Comparison of ENCODE assay signal across 8 cellular contexts in the genomic region with DNA sequence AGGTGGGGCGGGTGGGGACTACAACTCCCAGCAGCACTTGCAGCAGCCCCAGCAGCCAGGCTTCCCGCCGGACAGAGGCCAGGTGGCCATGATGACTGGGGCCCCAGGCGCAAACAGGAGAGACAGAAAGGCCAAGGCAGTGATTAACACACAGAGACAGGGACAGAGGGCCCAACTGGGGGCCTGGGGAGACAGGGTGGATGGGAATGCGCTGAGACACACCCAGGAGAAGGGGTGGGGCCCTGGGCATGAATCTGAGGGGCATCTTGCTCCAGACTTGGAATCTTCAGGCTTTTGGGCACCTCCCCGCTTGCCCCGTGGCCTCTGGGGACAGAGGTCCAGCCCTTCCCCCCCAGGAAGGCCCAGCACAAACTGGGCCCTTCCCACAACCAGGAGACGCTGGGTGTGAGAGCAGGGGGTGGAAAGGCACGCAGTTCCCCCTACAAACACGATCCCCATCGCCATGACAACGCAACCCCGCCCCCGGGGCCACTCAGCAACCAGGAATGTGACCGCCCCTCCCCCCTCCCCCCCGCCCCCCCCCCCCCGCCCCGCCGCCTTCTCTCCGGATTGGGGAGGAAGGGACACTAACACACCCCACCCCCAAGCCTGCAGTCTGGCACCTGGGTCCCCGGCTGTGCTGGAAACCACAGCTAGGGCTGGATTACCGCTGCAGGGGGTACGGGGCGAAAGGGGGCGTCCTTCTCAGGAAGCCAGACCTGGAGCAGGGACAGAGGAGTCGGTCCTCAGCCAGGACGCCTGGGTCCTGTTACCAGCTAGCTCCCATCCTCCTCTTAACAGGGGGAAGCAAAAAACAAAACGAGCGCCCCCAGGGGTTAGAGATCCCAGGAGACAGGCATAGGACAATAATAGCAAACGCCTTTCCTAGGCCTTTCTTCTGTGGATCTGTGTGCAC. TPM values are rescaled to one million over a fixed set of nuclear protein-coding genes. Genes with fewer than 3 reads are reported as not detected.
DNase-seq lines count a peak whose midpoint lies in the region; ATAC-seq, FAIRE-seq and TF ChIP-seq lines count a peak whose summit lies in the region.

No MANE protein-coding gene starts in this region.

- peak; percentile 73 for ATAC-seq in lower lobe of right lung
- ATAC-seq in GM19324 (IDR thresholded peaks at IDR 0.05; ENCODE audit: low FRiP score, unreplicated experiment) = no peak

- no peak overlapping the region for H3K23ac ChIP-seq in H1 (ENCODE audit: insufficient read length)

- H3K36me3 Mint-ChIP-seq in activated CD4-positive, alpha-beta memory T cell treated with anti-CD3 and anti-CD28 coated beads for 36 hours = peaks cover 67% of the 10 kb centered on the region

- peak overlapping the region; percentile 93 for H4K91ac ChIP-seq in H1 (replicated peaks; ENCODE audit: insufficient read length, low read length)

- peaks cover 63% of the 10 kb centered on the region for H3K4me1 Mint-ChIP-seq in activated CD4-positive, alpha-beta memory T cell treated with anti-CD3 and anti-CD28 coated beads for 36 hours (ENCODE audit: low read depth)

- H3K27ac ChIP-seq in H1 (ENCODE audit: low read depth, low read length) (peak overlapping the region; percentile 100), lower lobe of right lung (peak overlapping the region; percentile 99)

- H3K9me3 ChIP-seq in H1 (ENCODE audit: insufficient read depth in 2 of 2, low read depth in 1 of 2, low read length in 1 of 2) (no peaks in the 10 kb centered on the region), lower lobe of right lung (no peaks in the 10 kb centered on the region)

- H2AFZ ChIP-seq in H1 (ENCODE audit: low read length) = no peak overlapping the region

- 0% methylated on average over 18 of the region's 30 CpGs; no CpG with 5 or more reads in 1 of the 2 experiments for WGBS in H1 (ENCODE audit: extremely low coverage in 1 of 2, insufficient coverage in 1 of 2, insufficient read length in 1 of 2, insufficient replicate concordance in 2 of 2, low coverage in 1 of 2, low lambda C conversion rate in 2 of 2, missing lambda C conversion rate in 1 of 2), 2 experiments

- H3K27me3 Mint-ChIP-seq in activated CD4-positive, alpha-beta memory T cell treated with anti-CD3 and anti-CD28 coated beads for 36 hours = no peaks in the 10 kb centered on the region

- H3K27me3 ChIP-seq in H7 (ENCODE audit: control insufficient read depth, insufficient read depth, low read length) (no peaks in the 10 kb centered on the region), H1 (replicated peaks in 1 of 4; ENCODE audit: control insufficient read depth in 3 of 4, extremely low read depth in 1 of 4, insufficient read depth in 3 of 4, low read length in 3 of 4) (no peaks in the 10 kb centered on the region), lower lobe of right lung (ENCODE audit: low read depth) (no peaks in the 10 kb centered on the region)

- H3K79me2 ChIP-seq in H1 (ENCODE audit: control insufficient read depth in 1 of 2, insufficient read depth in 2 of 2, low read length in 2 of 2) = peaks cover 30 to 63% of the 10 kb centered on the region in 2 experiments

- H3K4me3 Mint-ChIP-seq in activated CD4-positive, alpha-beta memory T cell treated with anti-CD3 and anti-CD28 coated beads for 36 hours = peak overlapping the region; percentile 93

- peaks cover 0 to 4% of the 10 kb centered on the region in 2 experiments for H4K20me1 ChIP-seq in H1 (replicated peaks in 1 of 2; ENCODE audit: control insufficient read depth in 1 of 2, insufficient read depth in 2 of 2, low read length in 2 of 2)

- POLR2A ChIA-PET in activated CD4-positive, alpha-beta memory T cell treated with anti-CD3 and anti-CD28 coated beads for 36 hours (lab: Charles Lee) = interaction anchor here (0.7 to 1.0 kb wide), 2 partner anchors 19 to 242 kb away, joined by 3 to 6 read pairs; partner anchors contain the start of genes ISG20L2 and METTL25B
- POLR2A ChIA-PET in H1 (lab: Charles Lee; ENCODE audit: partially characterized antibody) = interaction anchor here (0.8 to 10.7 kb wide), 15 partner anchors 10 to 113 kb away, joined by 3 to 214 read pairs (median 6); partner anchors contain the start of genes INSRR, ISG20L2, METTL25B and PRCC

- no peaks in the 10 kb centered on the region for H3K9me3 Mint-ChIP-seq in activated CD4-positive, alpha-beta memory T cell treated with anti-CD3 and anti-CD28 coated beads for 36 hours

- TF ChIP-seq CTCF in H1 (IDR thresholded peaks at IDR 0.05; ENCODE audit: control extremely low read depth in 1 of 3, insufficient read depth in 1 of 3, low read depth in 1 of 3, low read length in 3 of 3) (peak in 2 of 3 experiments; percentile 26 to 37; a peak in 3 of 4 replicates), lower lobe of right lung (IDR thresholded peaks at IDR 0.05) (no peak)

- CTCF ChIA-PET in activated CD4-positive, alpha-beta memory T cell treated with anti-CD3 and anti-CD28 coated beads for 36 hours (lab: Charles Lee) = interaction anchor here (1.1 to 2.3 kb wide), 3 partner anchors 21 to 113 kb away, joined by 3 to 17 read pairs (median 16); no protein-coding TSS in a partner anchor
- CTCF ChIA-PET in H1 (lab: Charles Lee; ENCODE audit: partially characterized antibody) = interaction anchor here (0.7 to 6.6 kb wide), 19 partner anchors 11 to 92 kb away, joined by 3 to 76 read pairs (median 4); partner anchors contain the start of genes ISG20L2, METTL25B and PRCC

- no peak overlapping the region for H3K14ac ChIP-seq in H1 (ENCODE audit: insufficient read length)

- H2BK120ac ChIP-seq in H1 (replicated peaks; ENCODE audit: low read depth, low read length) = peak overlapping the region; percentile 73

- peak overlapping the region; percentile 79; the same call in 1 of the 2 replicates for H2AK5ac ChIP-seq in H1 (ENCODE audit: low read depth, low read length)

- H3K23me2 ChIP-seq in H1 (ENCODE audit: low read depth, low read length) = peaks cover 8% of the 10 kb centered on the region

- H3K36me3 ChIP-seq in H7 (replicated peaks; ENCODE audit: control insufficient read depth, insufficient read depth, low read length) (peaks cover 11% of the 10 kb centered on the region), H1 (ENCODE audit: control insufficient read depth in 2 of 4, insufficient read depth in 4 of 4, low read length in 3 of 4) (peaks cover 13 to 30% (median 14%) of the 10 kb centered on the region in 4 experiments; a peak in 6 of 8 replicates), lower lobe of right lung (peaks cover 34% of the 10 kb centered on the region)

- peak overlapping the region; percentile 82 for H4K5ac ChIP-seq in H1 (ENCODE audit: insufficient read length, low read depth, low read length)

- peaks cover 15% of the 10 kb centered on the region for H3K79me1 ChIP-seq in H1 (ENCODE audit: low read depth, low read length)

- H3K9ac ChIP-seq in H1 (replicated peaks in 1 of 4; ENCODE audit: extremely low read depth in 1 of 4, low read depth in 3 of 4, low read length in 3 of 4) = peak overlapping the region; percentile 89 to 99 (median 94)

- intact Hi-C loops in activated CD4-positive, alpha-beta memory T cell treated with anti-CD3 and anti-CD28 coated beads for 36 hours (cut with micrococcal nuclease) = no loop called here
- intact Hi-C loops in lower lobe of right lung (cut with DNase I) = no loop called here

- peak overlapping the region; percentile 99 for H3K18ac ChIP-seq in H1 (ENCODE audit: extremely low read depth, low read length)

- H3K27ac Mint-ChIP-seq in activated CD4-positive, alpha-beta memory T cell treated with anti-CD3 and anti-CD28 coated beads for 36 hours = peak overlapping the region; percentile 94

- H4K8ac ChIP-seq in H1 (ENCODE audit: extremely low read depth, insufficient read depth, low read length) = peak overlapping the region; percentile 97; the same call in 1 of the 2 replicates

- peak overlapping the region; percentile 99 for H2BK5ac ChIP-seq in H1 (ENCODE audit: low read depth, low read length)

- H3K4me2 ChIP-seq in H1 (ENCODE audit: insufficient read depth in 1 of 2, low read depth in 2 of 2, low read length in 2 of 2) = peak overlapping the region; percentile 98 to 99

- no peak for TF ChIP-seq EP300 in H1 (IDR thresholded peaks at IDR 0.05; ENCODE audit: borderline replicate concordance in 1 of 2, low read depth in 2 of 2, low read length in 2 of 2)

- no peak; a peak in 1 of 4 replicates for TF ChIP-seq RAD21 in H1 (IDR thresholded peaks at IDR 0.05 in 1 of 2, conservative IDR thresholded peaks at IDR 0.05 in 1 of 2; ENCODE audit: low read depth in 2 of 2, low read length in 2 of 2)

- H3K4me1 ChIP-seq in H1 (replicated peaks in 1 of 4; ENCODE audit: control insufficient read depth in 3 of 4, insufficient read depth in 4 of 4, low read length in 3 of 4) = peaks cover 32 to 47% (median 33%) of the 10 kb centered on the region in 4 experiments
- peaks cover 51% of the 10 kb centered on the region for H3K4me1 ChIP-seq in lower lobe of right lung

- peak overlapping the region; percentile 90 for H3K56ac ChIP-seq in H1 (replicated peaks; ENCODE audit: insufficient read length, low read depth, low read length)

- H2BK15ac ChIP-seq in H1 (ENCODE audit: low read length) = peak overlapping the region; percentile 40; the same call in 1 of the 2 replicates

- H3K4me3 ChIP-seq in H7 (ENCODE audit: insufficient read depth, low read depth, low read length) = peak overlapping the region; percentile 59
- H3K4me3 ChIP-seq in H1 (ENCODE audit: extremely low read depth in 1 of 4, insufficient read depth in 2 of 4, low read depth in 3 of 4, low read length in 4 of 4) = peak overlapping the region; percentile 52 to 100 (median 64)
- H3K4me3 ChIP-seq in lower lobe of right lung = peak overlapping the region; percentile 95

- no peak for FAIRE-seq in H1 (lab: Jason Lieb, UNC)

- H2BK12ac ChIP-seq in H1 (ENCODE audit: low read depth, low read length) = peak overlapping the region; percentile 98

- H3K4ac ChIP-seq in H1 (replicated peaks; ENCODE audit: insufficient read length, low read depth, low read length) = peak overlapping the region; percentile 55

- peak; percentile 96 for DNase-seq in AG20443 (ENCODE audit: low spot score)
- DNase-seq in H7 = peak; percentile 97
- peak; percentile 81 for DNase-seq in NCI-H345 (lab: John Stamatoyannopoulos, UW)
- peak; percentile 76 for DNase-seq in activated CD4-positive, alpha-beta memory T cell treated with anti-CD3 and anti-CD28 coated beads for 36 hours
- peak in 1 of 2 experiments; percentile 91 for DNase-seq in H1 (ENCODE audit: low read depth in 1 of 2, low spot score in 2 of 2)
- peak; percentile 94 for DNase-seq in lower lobe of right lung
- DNase-seq in stimulated activated CD8-positive, alpha-beta memory T cell treated with anti-CD3 and anti-CD28 coated beads, Interleukin-4, amount 100 ng/mL, for 48 hours = peak; percentile 79

- peak; percentile 82 to 89 for TF ChIP-seq POLR2A in H1 (IDR thresholded peaks at IDR 0.05; ENCODE audit: control extremely low read depth in 1 of 2, low read depth in 2 of 2, low read length in 2 of 2)

- peak overlapping the region; percentile 34; the same call in 1 of the 2 replicates for H2BK20ac ChIP-seq in H1 (ENCODE audit: low read length)

RNA-seq across cellular contexts. Expression of gene HDGF, which starts 4.5 kb away (rescaled TPM):
- 408 and 515 TPM in 2 replicates for total RNA-seq in H7 (2014; rRNA removed; shearing (Covaris generic))
- total RNA-seq in activated CD4-positive, alpha-beta memory T cell treated with anti-CD3 and anti-CD28 coated beads for 36 hours = 100 to 1,000 TPM; 357 to 365 TPM
- 391 and 395 TPM in 2 replicates for total RNA-seq in H1 (2021; fragmentation: NEBNext Ultra II Directional; extraction: Animal tissue kit (Norgen Biotek cat#: 25700))
- 132 and 145 TPM in 2 replicates for polyA plus RNA-seq in H1 (2011; rRNA removed)
- polyA plus RNA-seq in H1 (2011; cell fraction: cytosol; rRNA removed) = 180 TPM
- polyA plus RNA-seq in H1 (2011; cell fraction: nucleus; rRNA removed) = 141 TPM
- polyA plus RNA-seq in H1 (2012, experiment 1 of 2) = 267 to 330 TPM (median 294 TPM) in 4 replicates
- polyA plus RNA-seq in H1 (2012, experiment 2 of 2) = 483 TPM
- polyA plus RNA-seq in H1 (2013, experiment 1 of 2) = 238 TPM
- polyA plus RNA-seq in H1 (2013, experiment 2 of 2) = 239 TPM
- polyA minus RNA-seq in H1 (2011; rRNA and poly(A)+ RNA removed) = 125 and 126 TPM in 2 replicates
- polyA minus RNA-seq in H1 (2011; cell fraction: cytosol; rRNA and poly(A)+ RNA removed) = 107 TPM
- 57.3 TPM for polyA minus RNA-seq in H1 (2011; cell fraction: nucleus; rRNA and poly(A)+ RNA removed)
- 146 TPM for total RNA-seq in lower lobe of right lung

RNA-seq across cellular contexts. Expression of gene MRPL24, which starts 6.1 kb away (rescaled TPM):
- 92.1 and 105 TPM in 2 replicates for total RNA-seq in H7 (2014; rRNA removed; shearing (Covaris generic))
- total RNA-seq in activated CD4-positive, alpha-beta memory T cell treated with anti-CD3 and anti-CD28 coated beads for 36 hours = 100 to 1,000 TPM; 105 to 106 TPM
- total RNA-seq in H1 (2021; fragmentation: NEBNext Ultra II Directional; extraction: Animal tissue kit (Norgen Biotek cat#: 25700)) = 34.4 and 35.2 TPM in 2 replicates
- polyA plus RNA-seq in H1 (2011; rRNA removed) = 23.4 and 29.7 TPM in 2 replicates
- polyA plus RNA-seq in H1 (2011; cell fraction: cytosol; rRNA removed) = 37.5 TPM
- polyA plus RNA-seq in H1 (2011; cell fraction: nucleus; rRNA removed) = 38.2 TPM
- polyA plus RNA-seq in H1 (2012, experiment 1 of 2) = 35.6 to 51.4 TPM (median 46.6 TPM) in 4 replicates
- 48.1 TPM for polyA plus RNA-seq in H1 (2012, experiment 2 of 2)
- polyA plus RNA-seq in H1 (2013, experiment 1 of 2) = 51.5 TPM
- polyA plus RNA-seq in H1 (2013, experiment 2 of 2) = 51.0 TPM
- polyA minus RNA-seq in H1 (2011; rRNA and poly(A)+ RNA removed) = 19.8 and 22.1 TPM in 2 replicates
- polyA minus RNA-seq in H1 (2011; cell fraction: cytosol; rRNA and poly(A)+ RNA removed) = 12.4 TPM
- polyA minus RNA-seq in H1 (2011; cell fraction: nucleus; rRNA and poly(A)+ RNA removed) = 11.6 TPM
- 43.7 TPM for total RNA-seq in lower lobe of right lung

RNA-seq across cellular contexts. Expression of gene ISG20L2, which starts 18.4 kb away (rescaled TPM):
- 55.2 and 56.4 TPM in 2 replicates for total RNA-seq in H7 (2014; rRNA removed; shearing (Covaris generic))
- 10 to 100 TPM; 35.6 to 36.8 TPM for total RNA-seq in activated CD4-positive, alpha-beta memory T cell treated with anti-CD3 and anti-CD28 coated beads for 36 hours
- total RNA-seq in H1 (2021; fragmentation: NEBNext Ultra II Directional; extraction: Animal tissue kit (Norgen Biotek cat#: 25700)) = 47.5 and 53.1 TPM in 2 replicates
- polyA plus RNA-seq in H1 (2011; rRNA removed) = 46.9 and 53.0 TPM in 2 replicates
- polyA plus RNA-seq in H1 (2011; cell fraction: cytosol; rRNA removed) = 41.8 TPM
- polyA plus RNA-seq in H1 (2011; cell fraction: nucleus; rRNA removed) = 29.0 TPM
- 35.0 to 48.9 TPM (median 43.5 TPM) in 4 replicates for polyA plus RNA-seq in H1 (2012, experiment 1 of 2)
- polyA plus RNA-seq in H1 (2012, experiment 2 of 2) = 48.4 TPM
- 50.4 TPM for polyA plus RNA-seq in H1 (2013, experiment 1 of 2)
- 50.3 TPM for polyA plus RNA-seq in H1 (2013, experiment 2 of 2)
- 69.4 and 87.6 TPM in 2 replicates for polyA minus RNA-seq in H1 (2011; rRNA and poly(A)+ RNA removed)
- 15.5 TPM for polyA minus RNA-seq in H1 (2011; cell fraction: cytosol; rRNA and poly(A)+ RNA removed)
- 40.7 TPM for polyA minus RNA-seq in H1 (2011; cell fraction: nucleus; rRNA and poly(A)+ RNA removed)
- 22.6 TPM for total RNA-seq in lower lobe of right lung

RNA-seq across cellular contexts. Expression of gene METTL25B, which starts 18.7 kb away (rescaled TPM):
- 25.7 and 33.1 TPM in 2 replicates for total RNA-seq in H7 (2014; rRNA removed; shearing (Covaris generic))
- total RNA-seq in activated CD4-positive, alpha-beta memory T cell treated with anti-CD3 and anti-CD28 coated beads for 36 hours = 10 to 100 TPM; 43.0 to 46.3 TPM
- 28.4 and 31.8 TPM in 2 replicates for total RNA-seq in H1 (2021; fragmentation: NEBNext Ultra II Directional; extraction: Animal tissue kit (Norgen Biotek cat#: 25700))
- polyA plus RNA-seq in H1 (2011; rRNA removed) = 30.1 and 43.1 TPM in 2 replicates
- 38.2 TPM for polyA plus RNA-seq in H1 (2011; cell fraction: cytosol; rRNA removed)
- 75.5 TPM for polyA plus RNA-seq in H1 (2011; cell fraction: nucleus; rRNA removed)
- 30.1 to 33.3 TPM (median 31.2 TPM) in 4 replicates for polyA plus RNA-seq in H1 (2012, experiment 1 of 2)
- polyA plus RNA-seq in H1 (2012, experiment 2 of 2) = 29.8 TPM
- 39.5 TPM for polyA plus RNA-seq in H1 (2013, experiment 1 of 2)
- polyA plus RNA-seq in H1 (2013, experiment 2 of 2) = 35.7 TPM
- polyA minus RNA-seq in H1 (2011; rRNA and poly(A)+ RNA removed) = 21.0 and 21.3 TPM in 2 replicates
- 21.1 TPM for polyA minus RNA-seq in H1 (2011; cell fraction: cytosol; rRNA and poly(A)+ RNA removed)
- polyA minus RNA-seq in H1 (2011; cell fraction: nucleus; rRNA and poly(A)+ RNA removed) = 19.6 TPM
- 41.0 TPM for total RNA-seq in lower lobe of right lung

RNA-seq across cellular contexts. Expression of gene PRCC, which starts 20.4 kb away (rescaled TPM):
- 90.6 and 107 TPM in 2 replicates for total RNA-seq in H7 (2014; rRNA removed; shearing (Covaris generic))
- 10 to 100 TPM; 58.6 to 67.2 TPM for total RNA-seq in activated CD4-positive, alpha-beta memory T cell treated with anti-CD3 and anti-CD28 coated beads for 36 hours
- total RNA-seq in H1 (2021; fragmentation: NEBNext Ultra II Directional; extraction: Animal tissue kit (Norgen Biotek cat#: 25700)) = 102 and 115 TPM in 2 replicates
- 84.1 and 95.2 TPM in 2 replicates for polyA plus RNA-seq in H1 (2011; rRNA removed)
- 79.7 TPM for polyA plus RNA-seq in H1 (2011; cell fraction: cytosol; rRNA removed)
- polyA plus RNA-seq in H1 (2011; cell fraction: nucleus; rRNA removed) = 89.8 TPM
- 83.1 to 103 TPM (median 99.5 TPM) in 4 replicates for polyA plus RNA-seq in H1 (2012, experiment 1 of 2)
- 104 TPM for polyA plus RNA-seq in H1 (2012, experiment 2 of 2)
- polyA plus RNA-seq in H1 (2013, experiment 1 of 2) = 120 TPM
- polyA plus RNA-seq in H1 (2013, experiment 2 of 2) = 116 TPM
- polyA minus RNA-seq in H1 (2011; rRNA and poly(A)+ RNA removed) = 89.1 and 141 TPM in 2 replicates
- polyA minus RNA-seq in H1 (2011; cell fraction: cytosol; rRNA and poly(A)+ RNA removed) = 71.3 TPM
- 54.9 TPM for polyA minus RNA-seq in H1 (2011; cell fraction: nucleus; rRNA and poly(A)+ RNA removed)
- 51.9 TPM for total RNA-seq in lower lobe of right lung
